In the genomic region with DNA sequence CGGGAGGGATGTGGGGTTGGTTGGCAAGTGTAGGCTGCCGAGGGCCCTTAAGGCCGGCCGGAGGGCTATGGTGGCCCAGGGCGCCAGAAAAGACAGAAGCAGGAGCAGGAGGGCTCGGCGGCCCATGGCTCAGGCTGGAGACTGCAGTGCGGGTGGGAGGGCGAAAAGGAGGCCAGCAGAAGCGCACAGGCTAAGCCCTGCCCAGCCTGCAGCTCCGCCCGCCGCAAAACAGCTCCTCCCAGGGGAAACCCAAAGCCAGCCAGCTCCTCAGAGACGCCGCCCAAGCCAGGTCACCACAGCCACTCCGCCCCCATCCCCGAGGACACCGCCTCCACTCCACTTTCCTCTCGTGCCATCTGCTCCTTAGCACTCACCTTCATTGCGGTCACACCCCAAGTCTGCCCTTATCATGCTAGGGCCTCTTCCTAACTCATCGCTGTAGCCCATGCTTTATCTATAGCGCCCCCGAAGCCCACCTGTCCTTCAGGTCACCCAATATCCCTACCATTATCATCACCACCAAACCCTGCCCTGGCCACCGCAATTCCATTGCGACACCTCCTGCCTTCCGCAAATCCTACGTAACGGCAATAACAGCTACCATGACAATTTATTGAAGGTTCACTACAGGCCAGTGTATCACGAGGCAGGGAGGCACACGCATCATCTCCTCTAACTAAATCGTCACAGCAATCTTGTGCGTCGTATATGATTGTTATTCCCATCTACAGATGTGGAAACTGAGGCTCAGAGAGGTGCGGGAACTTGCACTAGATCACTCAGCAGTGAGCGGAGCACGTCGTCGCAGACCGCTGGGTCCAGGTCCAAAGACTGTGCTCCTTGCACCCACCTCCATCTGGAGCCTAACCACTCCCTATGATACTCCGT, we compare ENCODE assay signal across 8 cellular contexts. TPM values are rescaled to one million over a fixed set of nuclear protein-coding genes. Genes with fewer than 3 reads are reported as not detected.
DNase-seq lines count a peak whose midpoint lies in the region; ATAC-seq, FAIRE-seq and TF ChIP-seq lines count a peak whose summit lies in the region.

A gene (minus strand): TSS at position 154 of the 888 bp plus-strand sequence. CDS start 28 bp downstream, at position 126.

- POLR2A ChIA-PET in A549 (lab: Yijun Ruan, JAX): interaction anchor here (0.5 to 2.3 kb wide), 15 partner anchors 10 to 385 kb away, joined by 3 to 34 read pairs (median 3); a partner anchor contains a TSS

- H3K36me3 ChIP-seq in breast epithelium: no peaks in the 10 kb centered on the region
- H3K36me3 ChIP-seq in iPS-20b (ENCODE audit: insufficient read depth, low read depth, low read length): no peaks in the 10 kb centered on the region
- no peaks in the 10 kb centered on the region for H3K36me3 ChIP-seq in small intestine (ENCODE audit: control insufficient read depth in 2 of 2, insufficient read depth in 2 of 2, low read length in 2 of 2)

- peak; percentile 91 to 94 for DNase-seq in A549 (ENCODE audit: low read depth in 1 of 2, low spot score in 1 of 2)
- DNase-seq in NCI-H2171 treated with DMSO at 0.1 percent for 48 hours (lab: John Stamatoyannopoulos, UW): peak; percentile 80
- DNase-seq in breast epithelium (ENCODE audit: low spot score in 2 of 2): peak; percentile 95 to 96
- peak; percentile 95 for DNase-seq in small intestine

- H3K9ac ChIP-seq in iPS-20b (ENCODE audit: low read depth, low read length): peak within 1 kb of the TSS; percentile 86

- H3K4me3 ChIP-seq in A549 (peak within 1 kb of the TSS; percentile 72), breast epithelium (peak within 1 kb of the TSS; percentile 62 to 94 (median 67)), iPS-20b (ENCODE audit: low read length) (peak within 1 kb of the TSS; percentile 89), small intestine (ENCODE audit: low read depth in 1 of 2, low read length in 2 of 2) (peak within 1 kb of the TSS; percentile 56 to 64)

- H3K9me3 ChIP-seq in A549 (no peaks in the 10 kb centered on the region), breast epithelium (no peaks in the 10 kb centered on the region), iPS-20b (ENCODE audit: insufficient read depth, low read depth, low read length) (no peaks in the 10 kb centered on the region), small intestine (ENCODE audit: control insufficient read depth, low read depth) (no peaks in the 10 kb centered on the region)

- CTCF ChIA-PET in A549 (lab: Yijun Ruan, JAX): interaction anchor here (0.5 to 3.9 kb wide), 13 partner anchors 13 to 377 kb away, joined by 3 to 32 read pairs (median 4); no protein-coding TSS in a partner anchor

- intact Hi-C loops in breast epithelium (cut with DNase I; ENCODE audit: low total_unique reads): no loop called here

- TF ChIP-seq EP300 in A549 (IDR thresholded peaks at IDR 0.05): no peak

- H3K4me1 ChIP-seq in A549 (peaks cover 13% of the 10 kb centered on the region), breast epithelium (peaks cover 0 to 18% of the 10 kb centered on the region in 2 donors), iPS-20b (ENCODE audit: insufficient read depth, low read length) (peaks cover 11% of the 10 kb centered on the region; the same call in 1 of the 2 replicates), small intestine (ENCODE audit: control insufficient read depth in 2 of 2, insufficient read depth in 1 of 2, low read depth in 1 of 2, low read length in 1 of 2) (peaks cover 0 to 17% of the 10 kb centered on the region in 2 donors)

- WGBS in A549 (ENCODE audit: missing lambda C conversion rate): 2% methylated on average over 39 of the region's 40 CpGs
- 1% methylated on average over 32 to 40 of the region's 40 CpGs for WGBS in small intestine, 3 donors

- peak within 1 kb of the TSS; percentile 95 for H3K4me2 ChIP-seq in A549

- FAIRE-seq in A549 (lab: Jason Lieb, UNC) (no peak), small intestine (lab: Jason Lieb, UNC) (no peak)

- ATAC-seq in A549 (peak; percentile 90 to 95), GM18861 (IDR thresholded peaks at IDR 0.05; ENCODE audit: unreplicated experiment) (peak; percentile 62), HG03097 (IDR thresholded peaks at IDR 0.05; ENCODE audit: low FRiP score, unreplicated experiment) (peak; percentile 74)

- TF ChIP-seq CTCF in A549 (IDR thresholded peaks at IDR 0.05) (no peak), VCaP (conservative IDR thresholded peaks at IDR 0.05) (no peak), breast epithelium (IDR thresholded peaks at IDR 0.05) (peak in 1 of 3 donors; percentile 11)

- H3K27me3 ChIP-seq in breast epithelium (no peaks in the 10 kb centered on the region), iPS-20b (ENCODE audit: insufficient read depth, low read length) (no peaks in the 10 kb centered on the region), small intestine (ENCODE audit: control insufficient read depth in 2 of 2, insufficient read depth in 2 of 2, low read length in 2 of 2) (no peaks in the 10 kb centered on the region)

- TF ChIP-seq POLR2A in A549 (IDR thresholded peaks at IDR 0.05; ENCODE audit: low read length) (peak; percentile 83), breast epithelium (IDR thresholded peaks at IDR 0.05) (no peak)

- no peak; a peak in 1 of 5 replicates for TF ChIP-seq RAD21 in A549 (conservative IDR thresholded peaks at IDR 0.05 in 1 of 2, IDR thresholded peaks at IDR 0.05 in 1 of 2)

- H3K27ac ChIP-seq in A549 (peak within 1 kb of the TSS; percentile 81 to 93), VCaP (peak within 1 kb of the TSS; percentile 83), breast epithelium (peak within 1 kb of the TSS; percentile 91 to 98), iPS-20b (ENCODE audit: low read length) (peak within 1 kb of the TSS; percentile 18), small intestine (ENCODE audit: low read depth in 1 of 2, low read length in 1 of 2) (peak within 1 kb of the TSS; percentile 87 to 90)

TF ChIP-seq in A549, 52 proteins besides CTCF, POLR2A, EP300 and RAD21:
- 0 out of 2 replicates have a peak, but pooled peaks have one; percentile 25 for TF ChIP-seq MYC (IDR thresholded peaks at IDR 0.05; ENCODE audit: borderline replicate concordance, low read length)
- peak; percentile 87; the same call in 1 of the 2 replicates for TF ChIP-seq KDM1A (IDR thresholded peaks at IDR 0.05; ENCODE audit: low read depth)
- TF ChIP-seq, protein P1, sequence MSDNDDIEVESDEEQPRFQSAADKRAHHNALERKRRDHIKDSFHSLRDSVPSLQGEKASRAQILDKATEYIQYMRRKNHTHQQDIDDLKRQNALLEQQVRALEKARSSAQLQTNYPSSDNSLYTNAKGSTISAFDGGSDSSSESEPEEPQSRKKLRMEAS (IDR thresholded peaks at IDR 0.05): peak; percentile 48; the same call in 1 of the 2 replicates
- TF ChIP-seq HEYL (CRISPR knock-in tag; IDR thresholded peaks at IDR 0.05): no peak
- TF ChIP-seq, protein P2, sequence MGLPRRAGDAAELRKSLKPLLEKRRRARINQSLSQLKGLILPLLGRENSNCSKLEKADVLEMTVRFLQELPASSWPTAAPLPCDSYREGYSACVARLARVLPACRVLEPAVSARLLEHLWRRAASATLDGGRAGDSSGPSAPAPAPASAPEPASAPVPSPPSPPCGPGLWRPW (IDR thresholded peaks at IDR 0.05): no peak
- TF ChIP-seq CEBPB (IDR thresholded peaks at IDR 0.05): peak; percentile 55 to 82; a peak in 3 of 4 replicates
- TF ChIP-seq JUN (IDR thresholded peaks at IDR 0.05): peak; percentile 26; a peak in 1 of 5 replicates
- peak; percentile 57; the same call in 1 of the 2 replicates for TF ChIP-seq HDAC2 (IDR thresholded peaks at IDR 0.05)
- TF ChIP-seq FOSB (CRISPR knock-in tag; IDR thresholded peaks at IDR 0.05): peak; percentile 50; the same call in 1 of the 2 replicates
- TF ChIP-seq ZFP36 (IDR thresholded peaks at IDR 0.05; ENCODE audit: borderline replicate concordance, partially characterized antibody): no peak
- no peak for TF ChIP-seq HOXA7 (CRISPR knock-in tag; IDR thresholded peaks at IDR 0.05)
- TF ChIP-seq HOXB13 (CRISPR knock-in tag; IDR thresholded peaks at IDR 0.05; ENCODE audit: low read depth): 0 out of 2 replicates have a peak, but pooled peaks have one; percentile 14

RNA-seq across cellular contexts. Expression of the gene that starts here (rescaled TPM):
- polyA plus RNA-seq in A549 (2011; rRNA removed) (86.0 and 86.2 TPM in 2 replicates), A549 (2017; fragmentation: RNase III; extraction: RNeasy Plus Mini Kit Qiagen cat#74134 plus additional on column Dnase treatment) (46.7 to 52.9 TPM (median 49.8 TPM) in 3 replicates), small intestine (10 to 100 TPM in 1 of 3 donors, 1 to 10 TPM in 2; 6.7 to 34.1 (median 7.8) TPM)
- polyA plus RNA-seq in A549 (2012; cell fraction: cytosol; rRNA removed): 19.7 and 23.0 TPM in 2 replicates
- polyA plus RNA-seq in A549 (2012; cell fraction: nucleus; rRNA removed): 17.3 and 26.3 TPM in 2 replicates
- 22.4 and 25.0 TPM in 2 replicates for polyA minus RNA-seq in A549 (2011; rRNA and poly(A)+ RNA removed)
- total RNA-seq in breast epithelium: 10 to 100 TPM; 54.4 to 87.7 (median 61.8) TPM

Comparison
In these comparisons a context has a peak if more than half of its experiments do, and no peak if none do; other contexts are left out.
1. Peak in every context shown above with its lines: DNase-seq, ATAC-seq, H3K4me3 ChIP-seq and H3K27ac ChIP-seq.
2. H3K27ac ChIP-seq: peak in every context shown above with its lines; median percentile 94 in breast epithelium; 88 in small intestine; 87 in A549; 83 in VCaP; 18 in iPS-20b.